10 cellular contexts compared by ENCODE assay signal in the genomic region with DNA sequence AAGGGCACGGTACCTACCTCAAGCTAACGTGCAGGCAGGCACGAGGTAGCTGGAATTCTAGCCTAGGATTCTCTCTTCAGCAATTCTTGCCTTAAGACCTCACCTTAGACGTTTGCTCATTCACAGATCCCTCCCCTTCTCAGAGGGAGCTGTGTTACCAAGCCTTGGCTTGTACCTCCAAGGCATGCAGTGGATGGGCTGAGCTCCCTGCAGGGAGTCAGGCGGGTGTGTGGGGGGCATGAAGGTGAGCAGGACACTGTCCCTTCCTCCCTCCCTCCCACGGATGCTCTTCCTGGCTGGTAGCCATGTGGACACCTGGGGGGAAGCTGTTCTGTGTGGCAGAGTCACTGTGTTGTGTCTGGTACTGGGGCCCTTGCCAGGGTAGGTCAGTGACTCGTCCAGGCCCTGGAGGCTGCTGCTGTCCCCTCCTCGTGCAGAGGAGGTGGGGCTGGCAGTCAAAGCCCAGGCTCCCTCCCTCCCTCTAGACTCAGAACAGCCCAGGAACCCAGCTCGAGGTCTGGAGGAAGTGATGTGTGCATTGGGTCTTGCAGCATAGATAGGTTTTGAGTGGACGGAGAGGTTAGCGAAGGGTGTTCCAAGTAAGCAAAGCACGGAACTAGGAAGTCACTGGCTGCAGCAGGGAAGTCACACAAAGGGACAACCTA.
DNase-seq lines count a peak whose midpoint lies in the region; ATAC-seq and TF ChIP-seq lines count a peak whose summit lies in the region.
"Had no signal": no experiment of that assay in that cellular context is flagged by ENCODE, and none has a peak within 500 bp of the region (broad histone marks: within the 10 kb centered on the region; RNA-seq: fewer than 3 reads in every experiment).

No MANE protein-coding gene starts in this region.

- intact Hi-C loops in Right ventricle myocardium inferior (cut with DNase I) = no loop called here
- intact Hi-C loops in adrenal gland (cut with DNase I) = no loop called here

- ATAC-seq in Right ventricle myocardium inferior = peak; percentile 71
- peak; percentile 84 for ATAC-seq in left lobe of liver
- ATAC-seq in GM18870 (IDR thresholded peaks at IDR 0.05; ENCODE audit: unreplicated experiment) = no peak

- no peak overlapping the region for H3K27ac ChIP-seq in right atrium auricular region
- no peak overlapping the region for H3K27ac ChIP-seq in adrenal gland

- WGBS in adrenal gland, 4 donors = 48 to 67% (median 54%) methylated on average over 10 to 12 of the region's 12 CpGs

- H3K4me1 ChIP-seq in right atrium auricular region (peaks cover 0 to 18% of the 10 kb centered on the region in 2 donors), adrenal gland (replicated peaks in 1 of 2) (peaks cover 0 to 4% of the 10 kb centered on the region in 2 donors)

- no peaks in the 10 kb centered on the region for H3K36me3 ChIP-seq in right atrium auricular region
- H3K36me3 ChIP-seq in adrenal gland (replicated peaks in 1 of 2) = no peaks in the 10 kb centered on the region

- H3K9me3 ChIP-seq in right atrium auricular region (no peaks in the 10 kb centered on the region), adrenal gland (replicated peaks in 1 of 3) (no peaks in the 10 kb centered on the region)

- H3K4me3 ChIP-seq in right atrium auricular region = no peak overlapping the region
- no peak overlapping the region for H3K4me3 ChIP-seq in adrenal gland

- no peak for DNase-seq in Right ventricle myocardium inferior (ENCODE audit: missing footprints)
- DNase-seq in right atrium auricular region (ENCODE audit: low spot score) = no peak
- DNase-seq in adrenal gland = peak in 6 of 7 donors; percentile 21 to 63 (median 36)
- DNase-seq in left lobe of liver (ENCODE audit: low spot score) = peak; percentile 66
- DNase-seq in NCI-H128 (lab: John Stamatoyannopoulos, UW; ENCODE audit: unreplicated experiment) = no peak
- DNase-seq in stimulated activated CD8-positive, alpha-beta memory T cell treated with anti-CD3 and anti-CD28 coated beads, Interleukin-4, amount 100 ng/mL, for 48 hours = no peak
- no peak for DNase-seq in activated CD8-positive, alpha-beta memory T cell treated with anti-CD3 and anti-CD28 coated beads for 24 hours
- DNase-seq: activated naive CD4-positive, alpha-beta T cell treated with anti-CD3 and anti-CD28 coated beads for 36 hours; NCI-H2107 had no signal

- TF ChIP-seq POLR2A in adrenal gland (IDR thresholded peaks at IDR 0.05) = no peak

- TF ChIP-seq CTCF in right atrium auricular region (IDR thresholded peaks at IDR 0.05) (no peak), adrenal gland (IDR thresholded peaks at IDR 0.05) (no peak)

- no peaks in the 10 kb centered on the region for H3K27me3 ChIP-seq in right atrium auricular region
- no peaks in the 10 kb centered on the region for H3K27me3 ChIP-seq in adrenal gland

Comparison
In these comparisons a context has a peak if more than half of its experiments do, and no peak if none do; other contexts are left out.
1. DNase-seq: peak in adrenal gland (6 of 7) and left lobe of liver (single experiment); none in Right ventricle myocardium inferior (single experiment), right atrium auricular region (single experiment), NCI-H128 (single experiment), stimulated activated CD8-positive, alpha-beta memory T cell treated with anti-CD3 and anti-CD28 coated beads, Interleukin-4, amount 100 ng/mL, for 48 hours (single experiment) and activated CD8-positive, alpha-beta memory T cell treated with anti-CD3 and anti-CD28 coated beads for 24 hours (single experiment).